Comparison of ENCODE assay signal across 25 cellular contexts in genomic region chr2:161430416-161430815, GRCh38. TPM values are rescaled to one million over a fixed set of nuclear protein-coding genes. Genes with fewer than 3 reads are reported as not detected.
A peak's percentile ranks its signal among the peaks of the same experiment; 100 is the strongest.
DNase-seq lines count a peak whose midpoint lies in the region; ATAC-seq, FAIRE-seq and TF ChIP-seq lines count a peak whose summit lies in the region.
"Had no signal": no experiment of that assay in that cellular context is flagged by ENCODE, and none has a peak within 500 bp of the region (broad histone marks: within the 10 kb centered on the region; RNA-seq: fewer than 3 reads in every experiment).

No MANE protein-coding gene starts in this region.

- no peaks in the 10 kb centered on the region for H3K36me3 Mint-ChIP-seq in effector memory CD8-positive, alpha-beta T cell (ENCODE audit: insufficient read depth)
- H3K36me3 Mint-ChIP-seq: CD4-positive, alpha-beta memory T cell had no signal

- H3K36me3 ChIP-seq in GM12878 (ENCODE audit: control insufficient read depth in 2 of 2, insufficient read depth in 2 of 2, low read length in 1 of 2), result no peaks in the 10 kb centered on the region

- H3K4me3 ChIP-seq in GM12878, result no peak overlapping the region
- H3K4me3 ChIP-seq: A549, GM23338 had no signal

- no peaks in the 10 kb centered on the region for H3K79me2 ChIP-seq in GM12878 (ENCODE audit: control insufficient read depth, insufficient read depth, low read length)

- no peak for DNase-seq in D721Med (ENCODE audit: insufficient read length, low spot score)
- no peak for DNase-seq in GM12892 (ENCODE audit: insufficient read length)
- DNase-seq in GM12878 (ENCODE audit: low read depth, low spot score), result no peak
- DNase-seq in occipital lobe (lab: John Stamatoyannopoulos, UW), result no peak
- DNase-seq in effector memory CD8-positive, alpha-beta T cell, result no peak
- DNase-seq: 8988T; ACHN; AML-193; C1 segment of cervical spinal cord; Calu3; CD4-positive, alpha-beta memory T cell; COR-L47; DMS153; DMS79 treated with DMSO at 0.1 percent for 48 hours; GF-D8; H9 had no signal

- ATAC-seq in GM12878 (peak; percentile 48; the same call in 2 of the 3 replicates), GM18511 (IDR thresholded peaks at IDR 0.05; ENCODE audit: unreplicated experiment) (no peak)
- no peak for ATAC-seq in effector memory CD8-positive, alpha-beta T cell (replicated peaks)
- ATAC-seq: A549, GM23338, HCT116 had no signal

- H3K27me3 Mint-ChIP-seq in effector memory CD8-positive, alpha-beta T cell, result peaks cover 66 to 67% of the 10 kb centered on the region in 2 donors

- no peaks in the 10 kb centered on the region; the same call in 1 of the 3 replicates for H3K9me3 ChIP-seq in GM12878 (replicated peaks; ENCODE audit: control insufficient read depth, insufficient read depth, low read length)
- H3K9me3 ChIP-seq: A549 had no signal

- intact Hi-C loops in GM12878 (cut with micrococcal nuclease; ENCODE audit: unreplicated experiment), result no loop called here

- SMC1A ChIA-PET in GM12878 (lab: Charles Lee; ENCODE audit: uncharacterized antibody, unreplicated experiment), result interaction anchor here (1.0 kb wide), 1 partner anchor 10 kb away, joined by 4 read pairs; no protein-coding TSS in a partner anchor

- H3K27me3 ChIP-seq in GM12878 (replicated peaks in 1 of 2; ENCODE audit: control insufficient read depth in 2 of 2, insufficient read depth in 2 of 2, low read length in 1 of 2), result peaks cover 2 to 22% of the 10 kb centered on the region in 2 experiments; a peak in 3 of 4 replicates

- no peak overlapping the region for H3K4me2 ChIP-seq in GM12878 (ENCODE audit: control insufficient read depth, insufficient read depth)
- H3K4me2 ChIP-seq: A549, GM23338 had no signal

- H3K4me1 Mint-ChIP-seq in effector memory CD8-positive, alpha-beta T cell (ENCODE audit: low read depth in 2 of 2), result peaks cover 3 to 4% of the 10 kb centered on the region in 2 donors

- FAIRE-seq in D721Med (lab: Jason Lieb, UNC) (peak; percentile 38), GM12892 (lab: Jason Lieb, UNC) (peak; percentile 24), GM12878 (lab: Jason Lieb, UNC) (no peak)
- FAIRE-seq: A549, GM18507, GM19239 had no signal

- no peak overlapping the region for H3K9ac ChIP-seq in GM12878 (ENCODE audit: control insufficient read depth, insufficient read depth, low read length)

- no TSS peak for BruUV-seq in GM12878 (replicated peaks; lab: Mats Ljungman, UMichigan)

- no peak for TF ChIP-seq CTCF in D721Med (IDR thresholded peaks at IDR 0.05; ENCODE audit: insufficient read depth, missing control alignments)
- TF ChIP-seq CTCF in GM12878 (IDR thresholded peaks at IDR 0.05 in 2 of 3, conservative IDR thresholded peaks at IDR 0.05 in 1 of 3; ENCODE audit: control insufficient read depth in 2 of 3, extremely low read depth in 1 of 3, insufficient read depth in 1 of 3, low read depth in 3 of 3, low read length in 3 of 3), result no peak

- H3K4me3 Mint-ChIP-seq in effector memory CD8-positive, alpha-beta T cell, result no peak overlapping the region
- H3K4me3 Mint-ChIP-seq: CD4-positive, alpha-beta memory T cell; GM23338; H9 had no signal

- 27% methylated on average over 4 of the region's 4 CpGs for WGBS in GM12878 (ENCODE audit: insufficient coverage, insufficient replicate concordance, low lambda C conversion rate, missing lambda C conversion rate)

- no peak overlapping the region for H3K27ac ChIP-seq in GM12878 (ENCODE audit: control insufficient read depth, insufficient read depth)
- H3K27ac ChIP-seq: A549 had no signal

- POLR2A ChIA-PET in GM12878 (lab: Charles Lee), result no interaction called here

- H3K9me3 Mint-ChIP-seq in effector memory CD8-positive, alpha-beta T cell, result no peaks in the 10 kb centered on the region
- H3K9me3 Mint-ChIP-seq: GM23338 had no signal

- no peak for TF ChIP-seq EP300 in GM12878 (IDR thresholded peaks at IDR 0.05; ENCODE audit: borderline replicate concordance in 1 of 2, control insufficient read depth in 1 of 2, low read depth in 2 of 2, low read length in 2 of 2)

- TF ChIP-seq RAD21 in GM12878 (IDR thresholded peaks at IDR 0.05; ENCODE audit: insufficient read depth, low read depth, low read length), result no peak

- H4K20me1 ChIP-seq in GM12878 (ENCODE audit: control insufficient read depth, insufficient read depth), result no peaks in the 10 kb centered on the region

- no peak for TF ChIP-seq POLR2A in GM12892 (IDR thresholded peaks at IDR 0.05; ENCODE audit: low read depth, low read length)
- TF ChIP-seq POLR2A in GM12878 (IDR thresholded peaks at IDR 0.05; ENCODE audit: low read depth, low read length), result no peak

- no peaks in the 10 kb centered on the region for H3K4me1 ChIP-seq in GM12878 (ENCODE audit: control insufficient read depth, insufficient read depth, low read length)
- H3K4me1 ChIP-seq: A549 had no signal

- no peak overlapping the region for H3K27ac Mint-ChIP-seq in effector memory CD8-positive, alpha-beta T cell
- H3K27ac Mint-ChIP-seq: CD4-positive, alpha-beta memory T cell; GM23338; H9 had no signal

- CTCF ChIA-PET in GM12878 (lab: Yijun Ruan, JAX), result no interaction called here

- in situ Hi-C loops in GM12878 (cut with MboI), result no loop called here

- H2AFZ ChIP-seq in GM12878 (ENCODE audit: control insufficient read depth, low read depth, low read length), result no peak overlapping the region
- H2AFZ ChIP-seq: GM23338 had no signal

- RAD21 ChIA-PET in GM12878 (lab: Charles Lee; ENCODE audit: unreplicated experiment), result no interaction called here

TF ChIP-seq in GM12878, 131 proteins besides CTCF, POLR2A, EP300 and RAD21:
- TF ChIP-seq STAT3 (IDR thresholded peaks at IDR 0.05; ENCODE audit: low read depth, low read length) (no peak), ZNF274 (IDR thresholded peaks at IDR 0.05; ENCODE audit: insufficient read depth, insufficient read length) (no peak)
TF ChIP-seq in GM12878: peak in this region for 0.

RNA-seq across cellular contexts. Expression of gene TBR1, which starts 14.3 kb away (rescaled TPM):
- not detected for polyA plus RNA-seq in GM12892 (2012; ENCODE audit: missing spikeins)
- total RNA-seq in GM12878 (2013; cell fraction: nucleolus; rRNA removed), result 0.12 TPM in 1 of 2 replicates, not detected in the other
- total RNA-seq in GM12878 (2014; rRNA removed) (not detected in 2 replicates), GM12878 (2014; rRNA removed; fragmentation: Illumina TruSeq; extraction: Trizol) (not detected in 2 replicates), GM12878 (2021) (not detected in 2 replicates), occipital lobe (53.7 TPM)
- not detected for polyA plus RNA-seq in GM12878 (2011; ENCODE audit: low read depth)
- polyA plus RNA-seq in GM12878 (2011; rRNA removed) (0.01 and 0.10 TPM in 2 replicates), GM12878 (2014; fragmentation: Illumina TruSeq; extraction: Trizol) (0.14 TPM in 1 of 2 replicates, not detected in the other), GM12878 (2014; fragmentation: Nextera tagmentation; extraction: Ambion mirVana) (not detected), GM12878 (2014; rRNA removed) (not detected in 2 replicates), GM12878 (2016; fragmentation: Nextera tagmentation; extraction: Ambion mirVana) (not detected)
- 0.02 TPM in 1 of 2 replicates, not detected in the other for polyA plus RNA-seq in GM12878 (2011; cell fraction: cytosol; rRNA removed)
- polyA plus RNA-seq in GM12878 (2011; cell fraction: nucleus; rRNA removed), result 0.04 and 0.10 TPM in 2 replicates
- polyA plus RNA-seq in GM12878 (2012), result not detected in 2 replicates
- 0.05 and 0.07 TPM in 2 replicates for polyA minus RNA-seq in GM12878 (2011; rRNA and poly(A)+ RNA removed)
- not detected in 2 replicates for polyA minus RNA-seq in GM12878 (2011; cell fraction: cytosol; rRNA and poly(A)+ RNA removed)
- 0.19 and 0.36 TPM in 2 replicates for polyA minus RNA-seq in GM12878 (2011; cell fraction: nucleus; rRNA and poly(A)+ RNA removed)
- total RNA-seq: CD4-positive, alpha-beta memory T cell; Daoy; G401; GM23338 had no signal
- polyA plus RNA-seq: BJ; CD4-positive, alpha-beta memory T cell; GM23338 had no signal

Comparison
In these comparisons a context has a peak if more than half of its experiments do, and no peak if none do; other contexts are left out.
1. RNA of gene TBR1, which starts 14.3 kb away (total RNA-seq): 53.7 TPM in occipital lobe (single experiment); 0.12 TPM in GM12878; every median in the first group is over 10 times any median in the second.